7 cellular contexts compared by ENCODE assay signal in the genomic region with DNA sequence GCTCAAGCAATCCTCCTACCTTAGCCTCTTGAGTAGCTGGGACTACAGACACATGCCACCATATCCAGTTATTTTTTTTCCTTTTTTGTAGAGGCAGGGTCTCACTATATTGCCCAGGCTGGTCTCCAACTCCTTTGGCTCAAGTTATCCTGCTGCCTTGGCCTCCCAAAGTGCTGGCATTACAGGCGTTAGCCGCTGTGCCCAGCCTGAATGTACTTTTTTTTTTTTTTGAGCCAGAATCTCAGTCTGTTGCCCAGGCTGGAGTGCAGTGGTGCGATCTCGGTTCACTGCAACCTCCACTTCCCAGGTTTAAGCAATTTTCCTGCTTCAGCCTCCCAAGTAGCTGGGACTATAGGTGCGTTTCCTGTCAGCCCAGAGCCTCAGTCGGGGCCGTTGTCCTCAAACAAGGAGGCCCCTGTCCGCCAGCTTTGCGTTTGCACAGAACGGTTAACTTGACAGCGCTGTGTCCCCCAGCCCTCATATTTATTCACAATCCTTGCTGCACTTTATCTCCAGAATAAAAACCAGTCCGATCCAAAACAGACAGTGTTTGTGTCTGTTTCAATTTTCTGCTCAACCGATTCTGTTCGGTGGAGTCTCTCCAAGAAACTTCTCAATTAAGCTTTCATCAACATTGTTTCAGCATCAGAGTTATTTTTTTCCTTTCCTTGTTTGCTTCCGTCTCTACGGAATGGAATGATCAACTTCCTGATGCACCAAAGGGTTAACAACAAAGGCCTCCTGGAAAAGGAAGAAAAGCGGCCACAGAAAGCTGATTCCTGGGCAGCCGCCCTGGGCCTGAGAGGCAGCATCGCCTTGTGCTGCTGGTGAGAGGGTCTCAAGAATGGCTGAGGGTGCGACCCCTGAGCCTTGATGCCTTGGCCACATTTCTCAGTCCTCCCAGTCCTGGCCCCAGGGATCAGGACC.
DNase-seq lines count a peak whose midpoint lies in the region; ATAC-seq and TF ChIP-seq lines count a peak whose summit lies in the region.

No MANE protein-coding gene starts in this region.

- peaks cover 15% of the 10 kb centered on the region; the same call in 1 of the 2 replicates for H3F3A ChIP-seq in GM23338 (replicated peaks; ENCODE audit: low read depth)

- H3K4me1 ChIP-seq in GM23338 (ENCODE audit: insufficient read depth) (peaks cover 9% of the 10 kb centered on the region; the same call in 1 of the 2 replicates), esophagus muscularis mucosa (peaks cover 11 to 33% (median 29%) of the 10 kb centered on the region in 4 donors), mesendoderm (ENCODE audit: control insufficient read depth, low read depth, low read length) (no peaks in the 10 kb centered on the region)

- in situ Hi-C loops in SK-MEL-5 (cut with HindIII; ENCODE audit: low pct_unique_long_range_greater_than_20kb, low sequenced_read_pairs), result no loop called here

- peak overlapping the region; percentile 26; the same call in 1 of the 2 replicates for H3K27ac ChIP-seq in GM23338 (ENCODE audit: low read depth)
- H3K27ac ChIP-seq in esophagus muscularis mucosa (replicated peaks in 1 of 4), result peak overlapping the region; percentile 68 to 74 (median 70)
- H3K27ac ChIP-seq in mesendoderm (ENCODE audit: low read depth, low read length), result no peak overlapping the region

- H3K27me3 Mint-ChIP-seq in GM23338 (ENCODE audit: insufficient read depth, low read depth, poor library complexity), result peaks cover 13% of the 10 kb centered on the region
- no peaks in the 10 kb centered on the region for H3K27me3 Mint-ChIP-seq in osteocyte (ENCODE audit: unreplicated experiment)

- H3K4me3 ChIP-seq in GM23338 (0 out of 2 replicates have a peak overlapping the region, but pooled peaks have one; percentile 16), esophagus muscularis mucosa (peak overlapping the region; percentile 54 to 71 (median 63)), mesendoderm (ENCODE audit: low read length) (no peak overlapping the region)

- H3K4me2 ChIP-seq in GM23338 (peak overlapping the region; percentile 34; the same call in 1 of the 2 replicates), mesendoderm (ENCODE audit: low read length) (no peak overlapping the region)

- no peak overlapping the region for H4K5ac ChIP-seq in mesendoderm (ENCODE audit: low read length)

- peaks cover 10% of the 10 kb centered on the region for H3K4me1 Mint-ChIP-seq in GM23338
- H3K4me1 Mint-ChIP-seq in osteocyte (ENCODE audit: unreplicated experiment), result peaks cover 22% of the 10 kb centered on the region

- H3K4me3 Mint-ChIP-seq in GM23338 (peak overlapping the region; percentile 89), osteocyte (ENCODE audit: unreplicated experiment) (peak overlapping the region; percentile 92)

- 36% methylated on average over 18 of the region's 20 CpGs for WGBS in esophagus muscularis mucosa
- no CpG with 5 or more reads among the region's 20 CpGs for WGBS in mesendoderm (ENCODE audit: extremely low coverage, insufficient coverage, low lambda C conversion rate)

- H3K79me2 ChIP-seq in GM23338 (replicated peaks; ENCODE audit: insufficient read depth) (no peaks in the 10 kb centered on the region), mesendoderm (ENCODE audit: control insufficient read depth, insufficient read depth, low read length) (no peaks in the 10 kb centered on the region)

- TF ChIP-seq CTCF in GM23338 (conservative IDR thresholded peaks at IDR 0.05; ENCODE audit: low read depth in 2 of 2) (no peak), esophagus muscularis mucosa (IDR thresholded peaks at IDR 0.05) (no peak), osteocyte (IDR thresholded peaks at IDR 0.05) (no peak)

- H3K9me3 ChIP-seq in esophagus muscularis mucosa, result no peaks in the 10 kb centered on the region

- no peak overlapping the region for H2BK5ac ChIP-seq in mesendoderm (ENCODE audit: low read length)

- H3K4ac ChIP-seq in mesendoderm (ENCODE audit: low read depth, low read length), result no peak overlapping the region

- no peak overlapping the region for H2BK120ac ChIP-seq in mesendoderm (ENCODE audit: low read depth, low read length)

- DNase-seq in GM23338 (ENCODE audit: low spot score), result peak; percentile 50
- DNase-seq in SK-MEL-5 (ENCODE audit: low read depth, low spot score), result peak; percentile 63
- no peak for DNase-seq in esophagus muscularis mucosa (ENCODE audit: extremely low spot score)
- no peak for DNase-seq in osteocyte (ENCODE audit: extremely low spot score, unreplicated experiment)
- no peak for DNase-seq in mesendoderm
- no peak for DNase-seq in NCI-H510A (lab: John Stamatoyannopoulos, UW)

- no peaks in the 10 kb centered on the region; the same call in 2 of the 3 replicates for H3K36me3 Mint-ChIP-seq in GM23338 (ENCODE audit: low read depth)
- H3K36me3 Mint-ChIP-seq in osteocyte (ENCODE audit: unreplicated experiment), result no peaks in the 10 kb centered on the region

- H3K9ac ChIP-seq in mesendoderm (ENCODE audit: low read length), result no peak overlapping the region

- H3K36me3 ChIP-seq in GM23338 (ENCODE audit: insufficient read depth) (no peaks in the 10 kb centered on the region), esophagus muscularis mucosa (no peaks in the 10 kb centered on the region), mesendoderm (ENCODE audit: control insufficient read depth, insufficient read depth, low read length) (no peaks in the 10 kb centered on the region)

- H2AFZ ChIP-seq in GM23338, result peak overlapping the region; percentile 97

- no peaks in the 10 kb centered on the region for H3K9me3 Mint-ChIP-seq in GM23338
- H3K9me3 Mint-ChIP-seq in osteocyte (ENCODE audit: unreplicated experiment), result no peaks in the 10 kb centered on the region

- H4K20me1 ChIP-seq in GM23338 (replicated peaks; ENCODE audit: insufficient read depth), result no peaks in the 10 kb centered on the region

- no peaks in the 10 kb centered on the region for H3K79me1 ChIP-seq in mesendoderm (ENCODE audit: low read length)

- 0 out of 2 replicates have a peak overlapping the region, but pooled peaks have one; percentile 92 for H3K27ac Mint-ChIP-seq in GM23338
- H3K27ac Mint-ChIP-seq in osteocyte (ENCODE audit: unreplicated experiment), result peak overlapping the region; percentile 84

- no peak for TF ChIP-seq EP300 in esophagus muscularis mucosa (IDR thresholded peaks at IDR 0.05)

- H2BK15ac ChIP-seq in mesendoderm (replicated peaks; ENCODE audit: low read depth), result no peak overlapping the region

- no peak overlapping the region for H3K56ac ChIP-seq in mesendoderm (ENCODE audit: low read length)

- H4K8ac ChIP-seq in mesendoderm (ENCODE audit: low read depth, low read length), result no peak overlapping the region

- H3K18ac ChIP-seq in mesendoderm (ENCODE audit: low read length), result no peak overlapping the region

- H2AK5ac ChIP-seq in mesendoderm (ENCODE audit: low read length), result no peak overlapping the region

- H3K23ac ChIP-seq in mesendoderm (ENCODE audit: low read length), result no peak overlapping the region

- ATAC-seq in GM23338 (0 out of 3 replicates have a peak, but pooled peaks have one; percentile 5), HG02938 (IDR thresholded peaks at IDR 0.05; ENCODE audit: unreplicated experiment) (no peak)

- TF ChIP-seq POLR2A in esophagus muscularis mucosa (IDR thresholded peaks at IDR 0.05; ENCODE audit: low read depth), result no peak

- no peaks in the 10 kb centered on the region for H3K9me2 ChIP-seq in GM23338 (ENCODE audit: insufficient read depth)

- H3K27me3 ChIP-seq in GM23338 (ENCODE audit: insufficient read depth) (no peaks in the 10 kb centered on the region), esophagus muscularis mucosa (no peaks in the 10 kb centered on the region), mesendoderm (ENCODE audit: insufficient read depth, low read length, poor library complexity) (no peaks in the 10 kb centered on the region)

- intact Hi-C loops in esophagus muscularis mucosa (cut with DNase I), result loop anchor here (2.0 to 10.0 kb wide), 5 partner anchors 79 to 459 kb away; a partner anchor contains a TSS

TF ChIP-seq in GM23338, 12 proteins besides CTCF, POLR2A, EP300 and RAD21 (continues in another document):
- TF ChIP-seq POLR2AphosphoS5 (IDR thresholded peaks at IDR 0.05; ENCODE audit: low read depth) (no peak), CREB1 (CRISPR knock-in tag; IDR thresholded peaks at IDR 0.05; ENCODE audit: low read depth) (no peak), EZH2 (IDR thresholded peaks at IDR 0.05; ENCODE audit: low read depth, unreplicated experiment) (no peak), JUNB (IDR thresholded peaks at IDR 0.05; ENCODE audit: unreplicated experiment) (no peak), EZH2phosphoT487 (IDR thresholded peaks at IDR 0.05; ENCODE audit: unreplicated experiment) (no peak), ZNF114 (CRISPR knock-in tag; IDR thresholded peaks at IDR 0.05) (no peak), STAT1 (IDR thresholded peaks at IDR 0.05; ENCODE audit: unreplicated experiment) (no peak)
- TF ChIP-seq, protein P1, sequence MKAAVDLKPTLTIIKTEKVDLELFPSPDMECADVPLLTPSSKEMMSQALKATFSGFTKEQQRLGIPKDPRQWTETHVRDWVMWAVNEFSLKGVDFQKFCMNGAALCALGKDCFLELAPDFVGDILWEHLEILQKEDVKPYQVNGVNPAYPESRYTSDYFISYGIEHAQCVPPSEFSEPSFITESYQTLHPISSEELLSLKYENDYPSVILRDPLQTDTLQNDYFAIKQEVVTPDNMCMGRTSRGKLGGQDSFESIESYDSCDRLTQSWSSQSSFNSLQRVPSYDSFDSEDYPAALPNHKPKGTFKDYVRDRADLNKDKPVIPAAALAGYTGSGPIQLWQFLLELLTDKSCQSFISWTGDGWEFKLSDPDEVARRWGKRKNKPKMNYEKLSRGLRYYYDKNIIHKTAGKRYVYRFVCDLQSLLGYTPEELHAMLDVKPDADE (IDR thresholded peaks at IDR 0.05), result no peak

Comparison
In these comparisons a context has a peak if more than half of its experiments do, and no peak if none do; other contexts are left out.
1. DNase-seq: peak in GM23338 (single experiment) and SK-MEL-5 (single experiment); none in esophagus muscularis mucosa (single experiment), osteocyte (single experiment), mesendoderm (single experiment) and NCI-H510A (single experiment).